ENCODE assay signal across 14 cellular contexts in genomic region chr7:34463830-34464229, GRCh38.
A peak's percentile ranks its signal among the peaks of the same experiment; 100 is the strongest.
DNase-seq lines count a peak whose midpoint lies in the region; ATAC-seq and TF ChIP-seq lines count a peak whose summit lies in the region.
"Had no signal": no experiment of that assay in that cellular context is flagged by ENCODE, and none has a peak within 500 bp of the region (broad histone marks: within the 10 kb centered on the region; RNA-seq: fewer than 3 reads in every experiment).

No MANE protein-coding gene starts in this region.

- H3K4me3 ChIP-seq in choroid plexus epithelial cell (ENCODE audit: low read depth, low read length) (no peak overlapping the region), left lung (no peak overlapping the region), SJCRH30 (no peak overlapping the region)
- H3K4me3 ChIP-seq: lower lobe of right lung, testis had no signal

- no peak for TF ChIP-seq CTCF in choroid plexus epithelial cell (conservative IDR thresholded peaks at IDR 0.05; ENCODE audit: low read depth, low read length)
- no peak for TF ChIP-seq CTCF in left lung (IDR thresholded peaks at IDR 0.05)

- H3K27me3 ChIP-seq in left lung, result no peaks in the 10 kb centered on the region
- H3K27me3 ChIP-seq in SJCRH30, result 0 out of 2 replicates have a peak, but pooled peaks cover under 1% of the 10 kb centered on the region
- H3K27me3 ChIP-seq: testis had no signal

- intact Hi-C loops in left lung (cut with DNase I), result no loop called here

- H3K9me3 ChIP-seq in left lung, result peaks cover 0 to 6% of the 10 kb centered on the region in 2 donors
- H3K9me3 ChIP-seq in SJCRH30 (replicated peaks), result no peaks in the 10 kb centered on the region
- H3K9me3 ChIP-seq: lower lobe of right lung, testis had no signal

- H3K4me1 ChIP-seq in left lung, result no peaks in the 10 kb centered on the region
- no peaks in the 10 kb centered on the region for H3K4me1 ChIP-seq in SJCRH30
- H3K4me1 ChIP-seq: lower lobe of right lung, testis had no signal

- ATAC-seq in left lung, result peak; percentile 56
- ATAC-seq in HG03280 (IDR thresholded peaks at IDR 0.05; ENCODE audit: unreplicated experiment), result no peak
- ATAC-seq: lower lobe of right lung had no signal

- H3K36me3 ChIP-seq in left lung (no peaks in the 10 kb centered on the region), SJCRH30 (no peaks in the 10 kb centered on the region)
- H3K36me3 ChIP-seq: lower lobe of right lung had no signal

- H3K27ac ChIP-seq in left lung, result no peak overlapping the region
- no peak overlapping the region for H3K27ac ChIP-seq in substantia nigra (ENCODE audit: low read depth, low read length, poor library complexity, severe bottlenecking)
- no peak overlapping the region for H3K27ac ChIP-seq in SJCRH30
- H3K27ac ChIP-seq: lower lobe of right lung, testis had no signal

- peak; percentile 18 for DNase-seq in Daoy (ENCODE audit: low read depth)
- DNase-seq in M059J (ENCODE audit: low read depth), result peak; percentile 77
- DNase-seq in choroid plexus epithelial cell (ENCODE audit: low read depth), result peak; percentile 8
- DNase-seq in left lung, result no peak
- DNase-seq in NCI-H2227 (lab: John Stamatoyannopoulos, UW; ENCODE audit: unreplicated experiment), result no peak
- DNase-seq in substantia nigra (lab: John Stamatoyannopoulos, UW), result no peak
- no peak for DNase-seq in SJCRH30
- DNase-seq: activated CD4-positive, alpha-beta T cell treated with anti-CD3 and anti-CD28 coated beads, Interleukin-2, amount 10 ng/mL, durations not matched to agents 7 days and 5 days; lower lobe of right lung; NCI-H446; retina; stimulated activated CD4-positive, alpha-beta T cell treated with anti-CD3 and anti-CD28 coated beads, Interleukin-12 subunit alpha, Interleukin-12 subunit beta, amount 100 ng/mL, for 4 hours; testis had no signal

Comparison
In these comparisons a context has a peak if more than half of its experiments do, and no peak if none do; other contexts are left out.
1. DNase-seq: peak in Daoy (single experiment), M059J (single experiment) and choroid plexus epithelial cell (single experiment); none in left lung (0 of 2), NCI-H2227 (single experiment), substantia nigra (0 of 49) and SJCRH30 (0 of 2).